ENCODE assay signal across 12 cellular contexts in the genomic region with DNA sequence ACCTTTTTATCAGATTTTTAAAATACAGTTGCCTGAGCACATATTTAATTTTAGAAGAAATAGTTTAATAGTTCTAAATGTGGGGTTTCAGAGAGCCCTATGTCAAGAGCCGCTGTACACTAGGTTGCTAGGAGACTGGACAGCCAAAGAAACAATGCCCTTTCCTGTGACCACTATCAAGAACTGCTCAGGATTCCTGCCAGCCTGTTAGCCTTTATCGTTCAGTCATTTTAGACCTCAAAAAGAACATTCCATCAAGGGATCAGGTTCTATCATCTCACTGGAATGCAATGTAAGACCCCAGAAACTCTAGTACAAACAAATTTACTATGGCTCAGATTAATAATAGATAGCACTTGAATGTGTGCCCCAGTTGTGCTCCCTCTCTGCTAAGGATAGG.
A peak's percentile ranks its signal among the peaks of the same experiment; 100 is the strongest.
DNase-seq lines count a peak whose midpoint lies in the region; ATAC-seq and TF ChIP-seq lines count a peak whose summit lies in the region.
"Had no signal": no experiment of that assay in that cellular context is flagged by ENCODE, and none has a peak within 500 bp of the region (broad histone marks: within the 10 kb centered on the region; RNA-seq: fewer than 3 reads in every experiment).

No MANE protein-coding gene starts in this region.

- ATAC-seq in thoracic aorta (ENCODE audit: insufficient number of reproducible peaks, low FRiP score, low read depth) (peak; percentile 50), HG02884 (IDR thresholded peaks at IDR 0.05; ENCODE audit: unreplicated experiment) (no peak), GM21619 (IDR thresholded peaks at IDR 0.05; ENCODE audit: unreplicated experiment) (no peak)

- no peaks in the 10 kb centered on the region for H3K27me3 ChIP-seq in endodermal cell (ENCODE audit: control insufficient read depth, insufficient read depth, low read length, poor library complexity, severe bottlenecking)
- H3K27me3 ChIP-seq in thoracic aorta (replicated peaks; ENCODE audit: insufficient read depth): no peaks in the 10 kb centered on the region

- no peaks in the 10 kb centered on the region for H3K9me2 ChIP-seq in OCI-LY7 (ENCODE audit: insufficient read depth, low read length)

- H2AFZ ChIP-seq in OCI-LY7 (ENCODE audit: low read length): peak overlapping the region; percentile 84; the same call in 1 of the 2 replicates

- no peak overlapping the region for H3K27ac Mint-ChIP-seq in endodermal cell
- no peak overlapping the region for H3K27ac Mint-ChIP-seq in type B pancreatic cell

- H3K9me3 ChIP-seq in OCI-LY7 (ENCODE audit: low read length) (no peaks in the 10 kb centered on the region), endodermal cell (ENCODE audit: control insufficient read depth, low read length) (no peaks in the 10 kb centered on the region), mesodermal cell (ENCODE audit: control insufficient read depth, low read length) (peaks cover 3% of the 10 kb centered on the region), thoracic aorta (no peaks in the 10 kb centered on the region)

- no TSS peak for BruUV-seq in OCI-LY7 (replicated peaks; lab: Mats Ljungman, UMichigan)

- H3K36me3 Mint-ChIP-seq in endodermal cell (ENCODE audit: low read depth) (no peaks in the 10 kb centered on the region), type B pancreatic cell (no peaks in the 10 kb centered on the region)

- intact Hi-C loops in OCI-LY7 (cut with micrococcal nuclease; ENCODE audit: unreplicated experiment): no loop called here

- no peaks in the 10 kb centered on the region for H3K79me2 ChIP-seq in OCI-LY7 (ENCODE audit: insufficient read depth, low read depth, low read length)

- POLR2A ChIA-PET in OCI-LY7 (lab: Charles Lee): interaction anchor here (0.6 to 1.0 kb wide), 3 partner anchors 17 to 1085 kb away, joined by 5 to 6 read pairs (median 6); no protein-coding TSS in a partner anchor

- no peak overlapping the region for H3K27ac ChIP-seq in OCI-LY7 (ENCODE audit: low read depth, low read length, poor library complexity, severe bottlenecking)
- H3K27ac ChIP-seq in endodermal cell (ENCODE audit: low read depth, low read length): peak overlapping the region; percentile 93
- H3K27ac ChIP-seq in mesodermal cell (ENCODE audit: low read depth, low read length, severe bottlenecking): peak overlapping the region; percentile 95
- H3K27ac ChIP-seq in thoracic aorta: peak overlapping the region; percentile 97 to 99

- no peak overlapping the region for H3K9ac ChIP-seq in endodermal cell (ENCODE audit: extremely low read depth, low read length, poor library complexity, severe bottlenecking)

- no peak overlapping the region for H3K4me2 ChIP-seq in OCI-LY7 (ENCODE audit: low read length)

- CTCF ChIA-PET in OCI-LY7 (lab: Charles Lee; ENCODE audit: unreplicated experiment): no interaction called here

- H3K4me1 ChIP-seq in OCI-LY7 (ENCODE audit: insufficient read depth, low read length, poor library complexity, severe bottlenecking) (peaks cover 22% of the 10 kb centered on the region), endodermal cell (ENCODE audit: control insufficient read depth, insufficient read depth, low read length) (no peaks in the 10 kb centered on the region), mesodermal cell (ENCODE audit: control insufficient read depth, insufficient read depth, low read length, poor library complexity, severe bottlenecking) (peaks cover 23% of the 10 kb centered on the region), thoracic aorta (ENCODE audit: control insufficient read depth in 1 of 2, low read depth in 2 of 2) (peaks cover 18 to 45% of the 10 kb centered on the region in 2 donors)

- H3K36me3 ChIP-seq in OCI-LY7 (ENCODE audit: insufficient read depth, low read length) (no peaks in the 10 kb centered on the region), endodermal cell (ENCODE audit: control insufficient read depth, insufficient read depth, low read length) (no peaks in the 10 kb centered on the region), mesodermal cell (ENCODE audit: control insufficient read depth, insufficient read depth, low read length) (no peaks in the 10 kb centered on the region), thoracic aorta (no peaks in the 10 kb centered on the region)

- H3K4me3 ChIP-seq in OCI-LY7 (ENCODE audit: low read depth, low read length, poor library complexity, severe bottlenecking): no peak overlapping the region
- no peak overlapping the region for H3K4me3 ChIP-seq in endodermal cell (ENCODE audit: low read length)
- H3K4me3 ChIP-seq in mesodermal cell (ENCODE audit: extremely low read depth, insufficient read depth, low read length, poor library complexity, severe bottlenecking): no peak overlapping the region
- H3K4me3 ChIP-seq in thoracic aorta: no peak overlapping the region

- H3K27me3 Mint-ChIP-seq in endodermal cell (ENCODE audit: insufficient read depth) (no peaks in the 10 kb centered on the region), type B pancreatic cell (no peaks in the 10 kb centered on the region)

- H3K4me3 Mint-ChIP-seq in endodermal cell (no peak overlapping the region), type B pancreatic cell (no peak overlapping the region)

- H3K9me3 Mint-ChIP-seq in endodermal cell (no peaks in the 10 kb centered on the region), type B pancreatic cell (peaks cover 7% of the 10 kb centered on the region)

- H3K4me1 Mint-ChIP-seq in endodermal cell: peaks cover 9% of the 10 kb centered on the region
- H3K4me1 Mint-ChIP-seq in type B pancreatic cell (ENCODE audit: unreplicated experiment): peaks cover 17% of the 10 kb centered on the region

- no peak for TF ChIP-seq CTCF in OCI-LY7 (conservative IDR thresholded peaks at IDR 0.05; ENCODE audit: low read length)
- no peak for TF ChIP-seq CTCF in endodermal cell (conservative IDR thresholded peaks at IDR 0.05)
- TF ChIP-seq CTCF in thoracic aorta (IDR thresholded peaks at IDR 0.05): no peak
- TF ChIP-seq CTCF in type B pancreatic cell (conservative IDR thresholded peaks at IDR 0.05): no peak

- H4K20me1 ChIP-seq in OCI-LY7 (ENCODE audit: insufficient read depth, low read length): no peaks in the 10 kb centered on the region

- WGBS in endodermal cell (ENCODE audit: insufficient coverage in 1 of 2, insufficient read length in 1 of 2), 2 experiments: 51 to 86% methylated on average over 2 of the region's 2 CpGs
- 69 to 90% methylated on average over 2 of the region's 2 CpGs for WGBS in mesodermal cell (ENCODE audit: insufficient coverage in 2 of 2), 2 experiments

- no peak for DNase-seq in OCI-LY7 (ENCODE audit: low spot score)
- no peak for DNase-seq in endodermal cell
- no peak for DNase-seq in thoracic aorta (ENCODE audit: low spot score)
- no peak for DNase-seq in OCI-M2 (lab: John Stamatoyannopoulos, UW; ENCODE audit: unreplicated experiment)
- DNase-seq in type B pancreatic cell (ENCODE audit: extremely low spot score, unreplicated experiment): no peak
- DNase-seq: activated CD4-positive, alpha-beta T cell treated with anti-CD3 and anti-CD28 coated beads, Interleukin-2, amount 50 U/mL, for 4 hours; MM.1S; RPMI8226; stimulated activated CD4-positive, alpha-beta T cell treated with anti-CD3 and anti-CD28 coated beads, Interleukin-1b, Interleukin-23, amount 100 ng/mL, for 48 hours had no signal
